1 cellular context compared by ENCODE assay signal in the genomic region with DNA sequence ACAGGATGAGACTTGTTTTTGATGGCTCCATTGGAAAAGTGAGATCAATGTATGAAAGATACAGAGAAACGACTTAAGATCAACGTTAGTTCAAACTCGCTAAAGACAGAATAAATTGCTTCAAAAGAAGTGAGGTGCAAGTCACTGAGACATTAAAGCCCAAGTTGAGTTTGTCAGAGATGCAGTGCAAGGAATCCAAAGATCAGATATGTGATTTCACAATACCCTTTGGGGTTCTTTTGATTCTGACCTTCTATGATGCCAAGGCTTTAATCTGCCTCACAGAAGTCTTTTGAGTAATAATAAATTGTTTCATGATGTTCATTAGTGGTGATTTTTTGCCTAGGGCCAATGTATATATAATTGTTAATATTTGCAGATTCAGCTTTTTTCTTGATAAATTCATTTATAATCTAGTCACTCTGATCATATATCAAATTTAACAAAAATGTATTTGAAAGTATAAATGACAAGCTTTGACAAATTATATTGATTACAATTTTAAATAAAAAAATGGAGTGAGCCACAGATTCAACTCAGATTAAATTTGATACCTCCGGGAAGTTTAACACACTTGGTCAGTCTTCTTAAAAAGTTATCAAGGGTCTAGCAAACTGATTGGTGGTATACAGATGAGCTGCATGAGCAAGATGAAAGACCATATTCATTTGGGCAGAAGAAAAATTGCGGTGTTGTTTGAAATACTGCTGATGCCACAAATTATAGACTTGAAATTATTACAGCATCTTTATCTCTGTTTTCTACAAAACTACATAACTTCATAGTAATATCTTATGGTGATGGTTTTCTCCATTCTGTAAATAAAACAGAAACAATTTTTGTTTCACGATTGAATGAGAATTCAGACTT.
TF ChIP-seq lines count a peak whose summit lies in the region.

No MANE protein-coding gene starts in this region.

TF ChIP-seq in HepG2, 621 proteins besides CTCF, POLR2A, EP300 and RAD21 (continued from another document):
- TF ChIP-seq, protein P1, sequence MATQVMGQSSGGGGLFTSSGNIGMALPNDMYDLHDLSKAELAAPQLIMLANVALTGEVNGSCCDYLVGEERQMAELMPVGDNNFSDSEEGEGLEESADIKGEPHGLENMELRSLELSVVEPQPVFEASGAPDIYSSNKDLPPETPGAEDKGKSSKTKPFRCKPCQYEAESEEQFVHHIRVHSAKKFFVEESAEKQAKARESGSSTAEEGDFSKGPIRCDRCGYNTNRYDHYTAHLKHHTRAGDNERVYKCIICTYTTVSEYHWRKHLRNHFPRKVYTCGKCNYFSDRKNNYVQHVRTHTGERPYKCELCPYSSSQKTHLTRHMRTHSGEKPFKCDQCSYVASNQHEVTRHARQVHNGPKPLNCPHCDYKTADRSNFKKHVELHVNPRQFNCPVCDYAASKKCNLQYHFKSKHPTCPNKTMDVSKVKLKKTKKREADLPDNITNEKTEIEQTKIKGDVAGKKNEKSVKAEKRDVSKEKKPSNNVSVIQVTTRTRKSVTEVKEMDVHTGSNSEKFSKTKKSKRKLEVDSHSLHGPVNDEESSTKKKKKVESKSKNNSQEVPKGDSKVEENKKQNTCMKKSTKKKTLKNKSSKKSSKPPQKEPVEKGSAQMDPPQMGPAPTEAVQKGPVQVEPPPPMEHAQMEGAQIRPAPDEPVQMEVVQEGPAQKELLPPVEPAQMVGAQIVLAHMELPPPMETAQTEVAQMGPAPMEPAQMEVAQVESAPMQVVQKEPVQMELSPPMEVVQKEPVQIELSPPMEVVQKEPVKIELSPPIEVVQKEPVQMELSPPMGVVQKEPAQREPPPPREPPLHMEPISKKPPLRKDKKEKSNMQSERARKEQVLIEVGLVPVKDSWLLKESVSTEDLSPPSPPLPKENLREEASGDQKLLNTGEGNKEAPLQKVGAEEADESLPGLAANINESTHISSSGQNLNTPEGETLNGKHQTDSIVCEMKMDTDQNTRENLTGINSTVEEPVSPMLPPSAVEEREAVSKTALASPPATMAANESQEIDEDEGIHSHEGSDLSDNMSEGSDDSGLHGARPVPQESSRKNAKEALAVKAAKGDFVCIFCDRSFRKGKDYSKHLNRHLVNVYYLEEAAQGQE (IDR thresholded peaks at IDR 0.05; ENCODE audit: borderline replicate concordance in 1 of 2, low read depth in 1 of 2, low read length in 2 of 2), result no peak
- TF ChIP-seq SOX13 (IDR thresholded peaks at IDR 0.05) (no peak), SOX13 (CRISPR knock-in tag; conservative IDR thresholded peaks at IDR 0.05 in 1 of 2, IDR thresholded peaks at IDR 0.05 in 1 of 2) (no peak), ZMYM3 (CRISPR knock-in tag; IDR thresholded peaks at IDR 0.05) (no peak), NR3C1 (CRISPR knock-in tag; IDR thresholded peaks at IDR 0.05) (no peak)
